1 cellular context compared by ENCODE assay signal in the genomic region with DNA sequence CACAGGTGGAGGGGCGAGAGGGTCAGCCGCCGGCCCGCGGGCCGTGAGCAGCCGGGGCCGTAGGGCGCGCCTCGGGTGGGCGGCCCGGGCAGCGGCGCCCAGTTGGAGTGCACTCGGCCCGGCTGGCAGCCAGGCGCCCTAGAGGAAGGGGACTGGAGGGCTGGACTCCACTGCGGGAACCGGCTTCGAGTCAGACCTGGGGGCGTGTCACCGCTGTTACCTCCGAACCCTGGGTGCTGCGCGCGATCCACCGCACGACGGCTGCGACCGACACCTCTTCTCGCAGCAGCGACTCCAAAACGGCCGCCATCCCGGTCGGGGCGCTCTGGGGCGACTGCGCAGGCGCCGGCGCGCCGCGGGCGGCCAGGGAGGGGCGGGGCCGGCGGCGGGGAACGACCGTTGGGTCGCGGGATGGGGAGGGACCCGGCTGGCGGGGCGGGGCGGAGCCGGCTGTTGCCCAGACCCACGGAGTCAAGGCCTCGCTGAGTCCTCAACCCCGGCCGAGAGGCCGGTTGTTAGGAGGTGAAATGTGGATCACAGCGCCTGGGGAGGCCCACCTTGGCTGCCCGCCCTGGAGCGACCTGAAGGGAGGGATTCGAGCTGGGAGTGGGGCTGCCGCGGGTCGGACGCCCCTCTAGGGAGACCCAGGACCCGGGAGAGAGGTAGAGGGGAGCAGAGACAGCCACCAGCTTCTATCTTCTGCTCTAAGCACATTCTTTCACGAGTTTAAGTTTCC.
TF ChIP-seq lines count a peak whose summit lies in the region.

A gene with protein sequence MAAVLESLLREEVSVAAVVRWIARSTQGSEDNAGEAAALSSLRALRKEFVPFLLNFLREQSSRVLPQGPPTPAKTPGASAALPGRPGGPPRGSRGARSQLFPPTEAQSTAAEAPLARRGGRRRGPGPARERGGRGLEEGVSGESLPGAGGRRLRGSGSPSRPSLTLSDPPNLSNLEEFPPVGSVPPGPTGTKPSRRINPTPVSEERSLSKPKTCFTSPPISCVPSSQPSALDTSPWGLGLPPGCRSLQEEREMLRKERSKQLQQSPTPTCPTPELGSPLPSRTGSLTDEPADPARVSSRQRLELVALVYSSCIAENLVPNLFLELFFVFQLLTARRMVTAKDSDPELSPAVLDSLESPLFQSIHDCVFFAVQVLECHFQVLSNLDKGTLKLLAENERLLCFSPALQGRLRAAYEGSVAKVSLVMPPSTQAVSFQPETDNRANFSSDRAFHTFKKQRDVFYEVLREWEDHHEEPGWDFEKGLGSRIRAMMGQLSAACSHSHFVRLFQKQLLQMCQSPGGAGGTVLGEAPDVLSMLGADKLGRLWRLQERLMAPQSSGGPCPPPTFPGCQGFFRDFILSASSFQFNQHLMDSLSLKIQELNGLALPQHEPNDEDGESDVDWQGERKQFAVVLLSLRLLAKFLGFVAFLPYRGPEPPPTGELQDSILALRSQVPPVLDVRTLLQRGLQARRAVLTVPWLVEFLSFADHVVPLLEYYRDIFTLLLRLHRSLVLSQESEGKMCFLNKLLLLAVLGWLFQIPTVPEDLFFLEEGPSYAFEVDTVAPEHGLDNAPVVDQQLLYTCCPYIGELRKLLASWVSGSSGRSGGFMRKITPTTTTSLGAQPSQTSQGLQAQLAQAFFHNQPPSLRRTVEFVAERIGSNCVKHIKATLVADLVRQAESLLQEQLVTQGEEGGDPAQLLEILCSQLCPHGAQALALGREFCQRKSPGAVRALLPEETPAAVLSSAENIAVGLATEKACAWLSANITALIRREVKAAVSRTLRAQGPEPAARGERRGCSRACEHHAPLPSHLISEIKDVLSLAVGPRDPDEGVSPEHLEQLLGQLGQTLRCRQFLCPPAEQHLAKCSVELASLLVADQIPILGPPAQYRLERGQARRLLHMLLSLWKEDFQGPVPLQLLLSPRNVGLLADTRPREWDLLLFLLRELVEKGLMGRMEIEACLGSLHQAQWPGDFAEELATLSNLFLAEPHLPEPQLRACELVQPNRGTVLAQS (minus strand): TSS at position 336 of the 736 bp plus-strand sequence. CDS start 26 bp downstream, at position 310.

TF ChIP-seq in H1, 55 proteins besides CTCF, POLR2A, EP300 and RAD21:
- peak; percentile 80; the same call in 1 of the 2 replicates for TF ChIP-seq RBBP5 (IDR thresholded peaks at IDR 0.05; ENCODE audit: borderline replicate concordance, low read depth, low read length)
- TF ChIP-seq, protein P1, sequence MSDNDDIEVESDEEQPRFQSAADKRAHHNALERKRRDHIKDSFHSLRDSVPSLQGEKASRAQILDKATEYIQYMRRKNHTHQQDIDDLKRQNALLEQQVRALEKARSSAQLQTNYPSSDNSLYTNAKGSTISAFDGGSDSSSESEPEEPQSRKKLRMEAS (IDR thresholded peaks at IDR 0.05), result no peak
- TF ChIP-seq TAF1 (IDR thresholded peaks at IDR 0.05; ENCODE audit: low read depth, low read length), result peak; percentile 73
- no peak; the same call in 1 of the 2 replicates for TF ChIP-seq POLR2AphosphoS5 (IDR thresholded peaks at IDR 0.05; ENCODE audit: low read depth, low read length)
- no peak for TF ChIP-seq TEAD4 (IDR thresholded peaks at IDR 0.05; ENCODE audit: low read depth, low read length)
- TF ChIP-seq, protein P2, sequence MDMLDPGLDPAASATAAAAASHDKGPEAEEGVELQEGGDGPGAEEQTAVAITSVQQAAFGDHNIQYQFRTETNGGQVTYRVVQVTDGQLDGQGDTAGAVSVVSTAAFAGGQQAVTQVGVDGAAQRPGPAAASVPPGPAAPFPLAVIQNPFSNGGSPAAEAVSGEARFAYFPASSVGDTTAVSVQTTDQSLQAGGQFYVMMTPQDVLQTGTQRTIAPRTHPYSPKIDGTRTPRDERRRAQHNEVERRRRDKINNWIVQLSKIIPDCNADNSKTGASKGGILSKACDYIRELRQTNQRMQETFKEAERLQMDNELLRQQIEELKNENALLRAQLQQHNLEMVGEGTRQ (IDR thresholded peaks at IDR 0.05; ENCODE audit: low read length), result no peak
- TF ChIP-seq SP1 (IDR thresholded peaks at IDR 0.05; ENCODE audit: low read depth, low read length), result no peak
- no peak for TF ChIP-seq RFX5 (IDR thresholded peaks at IDR 0.05; ENCODE audit: borderline replicate concordance, low read depth, low read length)
- TF ChIP-seq PHF8 (conservative IDR thresholded peaks at IDR 0.05; ENCODE audit: low read depth, low read length), result peak; percentile 55; the same call in 1 of the 2 replicates
- peak; percentile 77; the same call in 1 of the 2 replicates for TF ChIP-seq YY1 (IDR thresholded peaks at IDR 0.05; ENCODE audit: low read depth, low read length)
- TF ChIP-seq KDM4A (IDR thresholded peaks at IDR 0.05; ENCODE audit: low read depth, low read length, severe bottlenecking), result peak; percentile 90
- peak; percentile 61 for TF ChIP-seq ASH2L (IDR thresholded peaks at IDR 0.05; ENCODE audit: low read length)
- peak; percentile 51; the same call in 1 of the 2 replicates for TF ChIP-seq TBP (IDR thresholded peaks at IDR 0.05; ENCODE audit: low read depth, low read length)
- TF ChIP-seq HDAC2 (IDR thresholded peaks at IDR 0.05; ENCODE audit: borderline replicate concordance in 1 of 2, low read depth in 2 of 2, low read length in 2 of 2), result 0 out of 4 replicates have a peak, but pooled peaks of 1 of the 2 experiments have one; percentile 11
- TF ChIP-seq NRF1 (IDR thresholded peaks at IDR 0.05; ENCODE audit: low read depth, low read length), result peak; percentile 61
- TF ChIP-seq, protein P3, sequence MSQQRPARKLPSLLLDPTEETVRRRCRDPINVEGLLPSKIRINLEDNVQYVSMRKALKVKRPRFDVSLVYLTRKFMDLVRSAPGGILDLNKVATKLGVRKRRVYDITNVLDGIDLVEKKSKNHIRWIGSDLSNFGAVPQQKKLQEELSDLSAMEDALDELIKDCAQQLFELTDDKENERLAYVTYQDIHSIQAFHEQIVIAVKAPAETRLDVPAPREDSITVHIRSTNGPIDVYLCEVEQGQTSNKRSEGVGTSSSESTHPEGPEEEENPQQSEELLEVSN (IDR thresholded peaks at IDR 0.05), result no peak
